1 cellular context compared by ENCODE assay signal in the genomic region with DNA sequence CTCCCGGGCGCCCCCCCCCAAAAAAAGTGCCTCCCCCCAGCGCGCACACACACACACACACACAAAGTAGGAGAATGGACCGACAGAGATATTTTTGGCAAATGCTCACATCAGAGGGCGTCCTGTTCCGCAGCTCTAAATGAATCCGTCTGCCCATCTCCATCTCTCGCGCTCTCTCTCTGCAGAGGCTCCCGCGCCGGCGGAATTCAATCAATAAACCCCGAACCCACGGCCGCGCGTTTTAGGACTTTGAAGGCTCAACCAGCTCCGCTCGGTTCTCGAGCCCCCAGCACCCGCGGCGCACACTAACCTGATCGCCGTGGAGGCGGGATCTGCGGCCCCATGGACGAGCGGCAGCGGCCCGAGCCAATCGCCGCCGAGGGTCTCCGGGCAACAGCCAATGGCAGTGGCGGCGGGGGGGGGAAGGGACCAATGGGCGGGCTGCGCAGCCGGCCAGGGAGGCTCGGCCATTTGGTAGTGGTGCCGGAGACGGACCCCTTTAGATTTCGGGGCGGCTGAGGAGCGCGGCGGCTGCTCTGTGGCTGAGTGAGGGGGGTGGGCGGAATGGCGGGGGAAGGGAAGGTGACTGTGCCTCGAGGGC.
TF ChIP-seq lines count a peak whose summit lies in the region.

A gene (minus strand): TSS at position 307 of the 601 bp plus-strand sequence. CDS start 144 bp downstream, at position 163.

TF ChIP-seq in HepG2, 621 proteins besides CTCF, POLR2A, EP300 and RAD21 (continued from another document and continues in another):
- TF ChIP-seq, protein P1, sequence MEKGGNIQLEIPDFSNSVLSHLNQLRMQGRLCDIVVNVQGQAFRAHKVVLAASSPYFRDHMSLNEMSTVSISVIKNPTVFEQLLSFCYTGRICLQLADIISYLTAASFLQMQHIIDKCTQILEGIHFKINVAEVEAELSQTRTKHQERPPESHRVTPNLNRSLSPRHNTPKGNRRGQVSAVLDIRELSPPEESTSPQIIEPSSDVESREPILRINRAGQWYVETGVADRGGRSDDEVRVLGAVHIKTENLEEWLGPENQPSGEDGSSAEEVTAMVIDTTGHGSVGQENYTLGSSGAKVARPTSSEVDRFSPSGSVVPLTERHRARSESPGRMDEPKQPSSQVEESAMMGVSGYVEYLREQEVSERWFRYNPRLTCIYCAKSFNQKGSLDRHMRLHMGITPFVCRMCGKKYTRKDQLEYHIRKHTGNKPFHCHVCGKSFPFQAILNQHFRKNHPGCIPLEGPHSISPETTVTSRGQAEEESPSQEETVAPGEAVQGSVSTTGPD (CRISPR knock-in tag; IDR thresholded peaks at IDR 0.05), result no peak
- TF ChIP-seq PHF5A (CRISPR knock-in tag; IDR thresholded peaks at IDR 0.05; ENCODE audit: low read depth, unreplicated experiment) (no peak), SMC3 (IDR thresholded peaks at IDR 0.05; ENCODE audit: low read length) (no peak), CC2D1A (CRISPR knock-in tag; IDR thresholded peaks at IDR 0.05) (no peak), ZSCAN12 (CRISPR knock-in tag; IDR thresholded peaks at IDR 0.05) (no peak), HES4 (CRISPR knock-in tag; IDR thresholded peaks at IDR 0.05; ENCODE audit: borderline replicate concordance) (no peak), HDAC2 (CRISPR knock-in tag; IDR thresholded peaks at IDR 0.05) (peak; percentile 24; the same call in 1 of the 2 replicates), ZNF441 (CRISPR knock-in tag; IDR thresholded peaks at IDR 0.05; ENCODE audit: borderline replicate concordance) (no peak), NR2F2 (IDR thresholded peaks at IDR 0.05; ENCODE audit: borderline replicate concordance, low read depth) (no peak), GATAD2A (CRISPR knock-in tag; IDR thresholded peaks at IDR 0.05) (0 out of 2 replicates have a peak, but pooled peaks have one; percentile 56), YEATS2 (CRISPR knock-in tag; IDR thresholded peaks at IDR 0.05; ENCODE audit: borderline replicate concordance) (no peak; the same call in 1 of the 2 replicates), ZFY (CRISPR knock-in tag; IDR thresholded peaks at IDR 0.05) (no peak), CAMTA2 (CRISPR knock-in tag; IDR thresholded peaks at IDR 0.05; ENCODE audit: borderline replicate concordance) (no peak), MTA1 (CRISPR knock-in tag; IDR thresholded peaks at IDR 0.05; ENCODE audit: borderline replicate concordance) (no peak), HHEX (CRISPR knock-in tag; IDR thresholded peaks at IDR 0.05) (no peak), ZNF296 (CRISPR knock-in tag; conservative IDR thresholded peaks at IDR 0.05) (no peak), FLYWCH1 (CRISPR knock-in tag; IDR thresholded peaks at IDR 0.05) (no peak), HNRNPK (IDR thresholded peaks at IDR 0.05; ENCODE audit: low read depth, low read length, poor library complexity, severe bottlenecking) (peak; percentile 88), RBM22 (optimal IDR thresholded peaks at IDR 0.05; ENCODE audit: low read length) (no peak), ZFP36L2 (CRISPR knock-in tag; IDR thresholded peaks at IDR 0.05) (no peak), ZNF205 (CRISPR knock-in tag; IDR thresholded peaks at IDR 0.05) (no peak), ZNF24 (IDR thresholded peaks at IDR 0.05) (no peak), ZSCAN22 (CRISPR knock-in tag; IDR thresholded peaks at IDR 0.05) (no peak), JUND (CRISPR knock-in tag; IDR thresholded peaks at IDR 0.05) (no peak), AGO1 (IDR thresholded peaks at IDR 0.05; ENCODE audit: low read depth, low read length, poor library complexity, severe bottlenecking) (peak; percentile 89), ZNF672 (CRISPR knock-in tag; IDR thresholded peaks at IDR 0.05) (no peak), ZNF138 (CRISPR knock-in tag; IDR thresholded peaks at IDR 0.05; ENCODE audit: low read depth) (no peak), MTF1 (CRISPR knock-in tag; IDR thresholded peaks at IDR 0.05) (no peak), ZNF788 (CRISPR knock-in tag; IDR thresholded peaks at IDR 0.05; ENCODE audit: borderline replicate concordance) (no peak), ZNF563 (CRISPR knock-in tag; IDR thresholded peaks at IDR 0.05) (no peak), ZNF749 (CRISPR knock-in tag; IDR thresholded peaks at IDR 0.05; ENCODE audit: borderline replicate concordance) (0 out of 2 replicates have a peak, but pooled peaks have one; percentile 13), ZSCAN20 (CRISPR knock-in tag; IDR thresholded peaks at IDR 0.05; ENCODE audit: borderline replicate concordance) (no peak), ZBTB7B (CRISPR knock-in tag; IDR thresholded peaks at IDR 0.05) (no peak), ZNF282 (IDR thresholded peaks at IDR 0.05; ENCODE audit: partially characterized antibody) (no peak), TRIM24 (CRISPR knock-in tag; IDR thresholded peaks at IDR 0.05) (no peak), ZNF17 (CRISPR knock-in tag; IDR thresholded peaks at IDR 0.05) (no peak), TSC22D2 (CRISPR knock-in tag; IDR thresholded peaks at IDR 0.05; ENCODE audit: borderline replicate concordance) (no peak), ZBTB7A (CRISPR knock-in tag; IDR thresholded peaks at IDR 0.05) (peak; percentile 0; the same call in 1 of the 2 replicates), ZNF3 (CRISPR knock-in tag; IDR thresholded peaks at IDR 0.05) (0 out of 2 replicates have a peak, but pooled peaks have one; percentile 28), JUNB (CRISPR knock-in tag; IDR thresholded peaks at IDR 0.05; ENCODE audit: borderline replicate concordance) (no peak), ZNF30 (CRISPR knock-in tag; IDR thresholded peaks at IDR 0.05) (no peak), SALL2 (CRISPR knock-in tag; IDR thresholded peaks at IDR 0.05) (no peak), IKZF1 (IDR thresholded peaks at IDR 0.05) (no peak), ZNF678 (CRISPR knock-in tag; IDR thresholded peaks at IDR 0.05) (no peak), REXO4 (CRISPR knock-in tag; IDR thresholded peaks at IDR 0.05; ENCODE audit: borderline replicate concordance) (no peak), ZNF660 (CRISPR knock-in tag; IDR thresholded peaks at IDR 0.05; ENCODE audit: borderline replicate concordance, low read depth) (no peak), ZSCAN21 (CRISPR knock-in tag; IDR thresholded peaks at IDR 0.05; ENCODE audit: borderline replicate concordance) (0 out of 2 replicates have a peak, but pooled peaks have one; percentile 35)
- TF ChIP-seq, protein P2, sequence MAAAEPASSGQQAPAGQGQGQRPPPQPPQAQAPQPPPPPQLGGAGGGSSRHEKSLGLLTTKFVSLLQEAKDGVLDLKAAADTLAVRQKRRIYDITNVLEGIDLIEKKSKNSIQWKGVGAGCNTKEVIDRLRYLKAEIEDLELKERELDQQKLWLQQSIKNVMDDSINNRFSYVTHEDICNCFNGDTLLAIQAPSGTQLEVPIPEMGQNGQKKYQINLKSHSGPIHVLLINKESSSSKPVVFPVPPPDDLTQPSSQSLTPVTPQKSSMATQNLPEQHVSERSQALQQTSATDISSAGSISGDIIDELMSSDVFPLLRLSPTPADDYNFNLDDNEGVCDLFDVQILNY (CRISPR knock-in tag; conservative IDR thresholded peaks at IDR 0.05), result no peak
- TF ChIP-seq, protein P3, sequence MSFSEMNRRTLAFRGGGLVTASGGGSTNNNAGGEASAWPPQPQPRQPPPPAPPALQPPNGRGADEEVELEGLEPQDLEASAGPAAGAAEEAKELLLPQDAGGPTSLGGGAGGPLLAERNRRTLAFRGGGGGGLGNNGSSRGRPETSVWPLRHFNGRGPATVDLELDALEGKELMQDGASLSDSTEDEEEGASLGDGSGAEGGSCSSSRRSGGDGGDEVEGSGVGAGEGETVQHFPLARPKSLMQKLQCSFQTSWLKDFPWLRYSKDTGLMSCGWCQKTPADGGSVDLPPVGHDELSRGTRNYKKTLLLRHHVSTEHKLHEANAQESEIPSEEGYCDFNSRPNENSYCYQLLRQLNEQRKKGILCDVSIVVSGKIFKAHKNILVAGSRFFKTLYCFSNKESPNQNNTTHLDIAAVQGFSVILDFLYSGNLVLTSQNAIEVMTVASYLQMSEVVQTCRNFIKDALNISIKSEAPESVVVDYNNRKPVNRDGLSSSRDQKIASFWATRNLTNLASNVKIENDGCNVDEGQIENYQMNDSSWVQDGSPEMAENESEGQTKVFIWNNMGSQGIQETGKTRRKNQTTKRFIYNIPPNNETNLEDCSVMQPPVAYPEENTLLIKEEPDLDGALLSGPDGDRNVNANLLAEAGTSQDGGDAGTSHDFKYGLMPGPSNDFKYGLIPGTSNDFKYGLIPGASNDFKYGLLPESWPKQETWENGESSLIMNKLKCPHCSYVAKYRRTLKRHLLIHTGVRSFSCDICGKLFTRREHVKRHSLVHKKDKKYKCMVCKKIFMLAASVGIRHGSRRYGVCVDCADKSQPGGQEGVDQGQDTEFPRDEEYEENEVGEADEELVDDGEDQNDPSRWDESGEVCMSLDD (CRISPR knock-in tag; IDR thresholded peaks at IDR 0.05; ENCODE audit: borderline replicate concordance), result peak; percentile 39; the same call in 1 of the 2 replicates
- TF ChIP-seq, protein P4, sequence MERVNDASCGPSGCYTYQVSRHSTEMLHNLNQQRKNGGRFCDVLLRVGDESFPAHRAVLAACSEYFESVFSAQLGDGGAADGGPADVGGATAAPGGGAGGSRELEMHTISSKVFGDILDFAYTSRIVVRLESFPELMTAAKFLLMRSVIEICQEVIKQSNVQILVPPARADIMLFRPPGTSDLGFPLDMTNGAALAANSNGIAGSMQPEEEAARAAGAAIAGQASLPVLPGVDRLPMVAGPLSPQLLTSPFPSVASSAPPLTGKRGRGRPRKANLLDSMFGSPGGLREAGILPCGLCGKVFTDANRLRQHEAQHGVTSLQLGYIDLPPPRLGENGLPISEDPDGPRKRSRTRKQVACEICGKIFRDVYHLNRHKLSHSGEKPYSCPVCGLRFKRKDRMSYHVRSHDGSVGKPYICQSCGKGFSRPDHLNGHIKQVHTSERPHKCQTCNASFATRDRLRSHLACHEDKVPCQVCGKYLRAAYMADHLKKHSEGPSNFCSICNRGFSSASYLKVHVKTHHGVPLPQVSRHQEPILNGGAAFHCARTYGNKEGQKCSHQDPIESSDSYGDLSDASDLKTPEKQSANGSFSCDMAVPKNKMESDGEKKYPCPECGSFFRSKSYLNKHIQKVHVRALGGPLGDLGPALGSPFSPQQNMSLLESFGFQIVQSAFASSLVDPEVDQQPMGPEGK (CRISPR knock-in tag; IDR thresholded peaks at IDR 0.05), result peak; percentile 27; the same call in 1 of the 2 replicates
- TF ChIP-seq, protein P5, sequence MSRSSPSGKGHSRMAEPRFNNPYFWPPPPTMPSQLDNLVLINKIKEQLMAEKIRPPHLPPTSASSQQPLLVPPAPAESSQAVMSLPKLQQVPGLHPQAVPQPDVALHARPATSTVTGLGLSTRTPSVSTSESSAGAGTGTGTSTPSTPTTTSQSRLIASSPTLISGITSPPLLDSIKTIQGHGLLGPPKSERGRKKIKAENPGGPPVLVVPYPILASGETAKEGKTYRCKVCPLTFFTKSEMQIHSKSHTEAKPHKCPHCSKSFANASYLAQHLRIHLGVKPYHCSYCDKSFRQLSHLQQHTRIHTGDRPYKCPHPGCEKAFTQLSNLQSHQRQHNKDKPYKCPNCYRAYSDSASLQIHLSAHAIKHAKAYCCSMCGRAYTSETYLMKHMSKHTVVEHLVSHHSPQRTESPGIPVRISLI (CRISPR knock-in tag; IDR thresholded peaks at IDR 0.05; ENCODE audit: borderline replicate concordance), result no peak
- TF ChIP-seq, protein P6, sequence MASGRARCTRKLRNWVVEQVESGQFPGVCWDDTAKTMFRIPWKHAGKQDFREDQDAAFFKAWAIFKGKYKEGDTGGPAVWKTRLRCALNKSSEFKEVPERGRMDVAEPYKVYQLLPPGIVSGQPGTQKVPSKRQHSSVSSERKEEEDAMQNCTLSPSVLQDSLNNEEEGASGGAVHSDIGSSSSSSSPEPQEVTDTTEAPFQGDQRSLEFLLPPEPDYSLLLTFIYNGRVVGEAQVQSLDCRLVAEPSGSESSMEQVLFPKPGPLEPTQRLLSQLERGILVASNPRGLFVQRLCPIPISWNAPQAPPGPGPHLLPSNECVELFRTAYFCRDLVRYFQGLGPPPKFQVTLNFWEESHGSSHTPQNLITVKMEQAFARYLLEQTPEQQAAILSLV (CRISPR knock-in tag; IDR thresholded peaks at IDR 0.05; ENCODE audit: borderline replicate concordance), result 0 out of 2 replicates have a peak, but pooled peaks have one; percentile 40
- TF ChIP-seq, protein P7, sequence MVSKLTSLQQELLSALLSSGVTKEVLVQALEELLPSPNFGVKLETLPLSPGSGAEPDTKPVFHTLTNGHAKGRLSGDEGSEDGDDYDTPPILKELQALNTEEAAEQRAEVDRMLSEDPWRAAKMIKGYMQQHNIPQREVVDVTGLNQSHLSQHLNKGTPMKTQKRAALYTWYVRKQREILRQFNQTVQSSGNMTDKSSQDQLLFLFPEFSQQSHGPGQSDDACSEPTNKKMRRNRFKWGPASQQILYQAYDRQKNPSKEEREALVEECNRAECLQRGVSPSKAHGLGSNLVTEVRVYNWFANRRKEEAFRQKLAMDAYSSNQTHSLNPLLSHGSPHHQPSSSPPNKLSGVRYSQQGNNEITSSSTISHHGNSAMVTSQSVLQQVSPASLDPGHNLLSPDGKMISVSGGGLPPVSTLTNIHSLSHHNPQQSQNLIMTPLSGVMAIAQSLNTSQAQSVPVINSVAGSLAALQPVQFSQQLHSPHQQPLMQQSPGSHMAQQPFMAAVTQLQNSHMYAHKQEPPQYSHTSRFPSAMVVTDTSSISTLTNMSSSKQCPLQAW (CRISPR knock-in tag; IDR thresholded peaks at IDR 0.05), result no peak
- TF ChIP-seq, protein P8, sequence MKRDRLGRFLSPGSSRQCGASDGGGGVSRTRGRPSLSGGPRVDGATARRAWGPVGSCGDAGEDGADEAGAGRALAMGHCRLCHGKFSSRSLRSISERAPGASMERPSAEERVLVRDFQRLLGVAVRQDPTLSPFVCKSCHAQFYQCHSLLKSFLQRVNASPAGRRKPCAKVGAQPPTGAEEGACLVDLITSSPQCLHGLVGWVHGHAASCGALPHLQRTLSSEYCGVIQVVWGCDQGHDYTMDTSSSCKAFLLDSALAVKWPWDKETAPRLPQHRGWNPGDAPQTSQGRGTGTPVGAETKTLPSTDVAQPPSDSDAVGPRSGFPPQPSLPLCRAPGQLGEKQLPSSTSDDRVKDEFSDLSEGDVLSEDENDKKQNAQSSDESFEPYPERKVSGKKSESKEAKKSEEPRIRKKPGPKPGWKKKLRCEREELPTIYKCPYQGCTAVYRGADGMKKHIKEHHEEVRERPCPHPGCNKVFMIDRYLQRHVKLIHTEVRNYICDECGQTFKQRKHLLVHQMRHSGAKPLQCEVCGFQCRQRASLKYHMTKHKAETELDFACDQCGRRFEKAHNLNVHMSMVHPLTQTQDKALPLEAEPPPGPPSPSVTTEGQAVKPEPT (CRISPR knock-in tag; IDR thresholded peaks at IDR 0.05; ENCODE audit: low read depth), result no peak
- TF ChIP-seq, protein P9, sequence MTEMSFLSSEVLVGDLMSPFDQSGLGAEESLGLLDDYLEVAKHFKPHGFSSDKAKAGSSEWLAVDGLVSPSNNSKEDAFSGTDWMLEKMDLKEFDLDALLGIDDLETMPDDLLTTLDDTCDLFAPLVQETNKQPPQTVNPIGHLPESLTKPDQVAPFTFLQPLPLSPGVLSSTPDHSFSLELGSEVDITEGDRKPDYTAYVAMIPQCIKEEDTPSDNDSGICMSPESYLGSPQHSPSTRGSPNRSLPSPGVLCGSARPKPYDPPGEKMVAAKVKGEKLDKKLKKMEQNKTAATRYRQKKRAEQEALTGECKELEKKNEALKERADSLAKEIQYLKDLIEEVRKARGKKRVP (CRISPR knock-in tag; IDR thresholded peaks at IDR 0.05), result no peak
